ENCODE assay signal across 1 cellular context in the genomic region with DNA sequence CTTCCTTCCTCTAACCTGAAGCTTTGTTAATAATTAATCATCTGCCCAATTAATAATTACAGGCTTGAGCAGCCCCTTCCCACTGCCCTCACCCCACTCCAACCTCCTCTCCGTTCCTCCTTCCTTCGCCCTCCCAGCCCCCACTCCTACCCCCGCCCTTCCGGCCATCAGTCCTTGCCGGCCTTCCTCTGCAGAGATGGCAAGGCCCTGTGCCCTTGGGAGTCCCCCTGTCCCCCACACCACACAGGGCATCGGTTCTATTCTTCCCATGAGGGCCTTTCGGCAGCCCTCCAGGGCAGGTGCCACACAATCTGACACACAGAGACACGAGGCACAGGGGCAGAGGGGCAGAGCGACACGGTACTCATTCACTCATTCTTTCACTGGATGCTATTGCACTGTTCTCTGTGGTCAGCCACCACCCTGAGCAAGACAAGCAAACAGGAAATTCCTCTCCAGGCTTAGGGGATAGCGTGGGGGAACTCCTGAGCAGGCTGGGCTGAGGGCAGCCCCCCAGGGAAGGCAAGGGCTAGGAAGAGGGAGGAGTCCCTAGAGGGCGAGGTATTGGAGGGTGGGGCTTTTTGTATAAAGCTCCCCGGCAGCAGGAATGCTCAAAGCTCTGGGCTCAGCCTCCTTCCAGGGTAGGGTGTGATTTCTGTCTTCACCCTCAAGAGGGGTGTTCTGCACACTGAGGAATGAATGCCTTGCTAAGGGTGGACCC.
TF ChIP-seq lines count a peak whose summit lies in the region.

No MANE protein-coding gene starts in this region.

TF ChIP-seq in SK-N-SH, 30 proteins besides CTCF, POLR2A, EP300 and RAD21 (continued from another document):
- TF ChIP-seq, protein P1, sequence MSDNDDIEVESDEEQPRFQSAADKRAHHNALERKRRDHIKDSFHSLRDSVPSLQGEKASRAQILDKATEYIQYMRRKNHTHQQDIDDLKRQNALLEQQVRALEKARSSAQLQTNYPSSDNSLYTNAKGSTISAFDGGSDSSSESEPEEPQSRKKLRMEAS (IDR thresholded peaks at IDR 0.05; ENCODE audit: low read depth), result no peak
- TF ChIP-seq EZH2phosphoT487 (IDR thresholded peaks at IDR 0.05; ENCODE audit: borderline replicate concordance, low read depth) (no peak), TCF12 (IDR thresholded peaks at IDR 0.05) (no peak), FOXM1 (IDR thresholded peaks at IDR 0.05; ENCODE audit: low read depth) (no peak), FOSL2 (IDR thresholded peaks at IDR 0.05; ENCODE audit: borderline replicate concordance, low read depth) (no peak), MEF2A (IDR thresholded peaks at IDR 0.05; ENCODE audit: borderline replicate concordance, low read depth) (no peak)
- TF ChIP-seq, protein P2, sequence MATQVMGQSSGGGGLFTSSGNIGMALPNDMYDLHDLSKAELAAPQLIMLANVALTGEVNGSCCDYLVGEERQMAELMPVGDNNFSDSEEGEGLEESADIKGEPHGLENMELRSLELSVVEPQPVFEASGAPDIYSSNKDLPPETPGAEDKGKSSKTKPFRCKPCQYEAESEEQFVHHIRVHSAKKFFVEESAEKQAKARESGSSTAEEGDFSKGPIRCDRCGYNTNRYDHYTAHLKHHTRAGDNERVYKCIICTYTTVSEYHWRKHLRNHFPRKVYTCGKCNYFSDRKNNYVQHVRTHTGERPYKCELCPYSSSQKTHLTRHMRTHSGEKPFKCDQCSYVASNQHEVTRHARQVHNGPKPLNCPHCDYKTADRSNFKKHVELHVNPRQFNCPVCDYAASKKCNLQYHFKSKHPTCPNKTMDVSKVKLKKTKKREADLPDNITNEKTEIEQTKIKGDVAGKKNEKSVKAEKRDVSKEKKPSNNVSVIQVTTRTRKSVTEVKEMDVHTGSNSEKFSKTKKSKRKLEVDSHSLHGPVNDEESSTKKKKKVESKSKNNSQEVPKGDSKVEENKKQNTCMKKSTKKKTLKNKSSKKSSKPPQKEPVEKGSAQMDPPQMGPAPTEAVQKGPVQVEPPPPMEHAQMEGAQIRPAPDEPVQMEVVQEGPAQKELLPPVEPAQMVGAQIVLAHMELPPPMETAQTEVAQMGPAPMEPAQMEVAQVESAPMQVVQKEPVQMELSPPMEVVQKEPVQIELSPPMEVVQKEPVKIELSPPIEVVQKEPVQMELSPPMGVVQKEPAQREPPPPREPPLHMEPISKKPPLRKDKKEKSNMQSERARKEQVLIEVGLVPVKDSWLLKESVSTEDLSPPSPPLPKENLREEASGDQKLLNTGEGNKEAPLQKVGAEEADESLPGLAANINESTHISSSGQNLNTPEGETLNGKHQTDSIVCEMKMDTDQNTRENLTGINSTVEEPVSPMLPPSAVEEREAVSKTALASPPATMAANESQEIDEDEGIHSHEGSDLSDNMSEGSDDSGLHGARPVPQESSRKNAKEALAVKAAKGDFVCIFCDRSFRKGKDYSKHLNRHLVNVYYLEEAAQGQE (IDR thresholded peaks at IDR 0.05; ENCODE audit: low read depth, low read length), result no peak
- TF ChIP-seq, protein P3, sequence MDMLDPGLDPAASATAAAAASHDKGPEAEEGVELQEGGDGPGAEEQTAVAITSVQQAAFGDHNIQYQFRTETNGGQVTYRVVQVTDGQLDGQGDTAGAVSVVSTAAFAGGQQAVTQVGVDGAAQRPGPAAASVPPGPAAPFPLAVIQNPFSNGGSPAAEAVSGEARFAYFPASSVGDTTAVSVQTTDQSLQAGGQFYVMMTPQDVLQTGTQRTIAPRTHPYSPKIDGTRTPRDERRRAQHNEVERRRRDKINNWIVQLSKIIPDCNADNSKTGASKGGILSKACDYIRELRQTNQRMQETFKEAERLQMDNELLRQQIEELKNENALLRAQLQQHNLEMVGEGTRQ (IDR thresholded peaks at IDR 0.05; ENCODE audit: borderline replicate concordance, low read depth, low read length), result no peak
TF ChIP-seq in SK-N-SH: peak in this region for 0.
